ENCODE assay signal across 24 cellular contexts in genomic region chr11:3150726-3151125, GRCh38.
"Had no signal": no experiment of that assay in that cellular context is flagged by ENCODE, and none has a peak within 500 bp of the region (broad histone marks: within the 10 kb centered on the region; RNA-seq: fewer than 3 reads in every experiment).

No MANE protein-coding gene starts in this region.

- H3K27me3 Mint-ChIP-seq: activated CD4-positive, alpha-beta memory T cell treated with anti-CD3 and anti-CD28 coated beads for 36 hours; activated CD4-positive, alpha-beta T cell treated with anti-CD3 and anti-CD28 coated beads, Interleukin-2, amount 10 ng/mL, durations not matched to agents 7 days and 5 days; activated naive CD8-positive, alpha-beta T cell treated with anti-CD3 and anti-CD28 coated beads, Interleukin-2, amount 50 U/mL, for 24 hours had no signal

- H3K36me3 Mint-ChIP-seq: activated CD4-positive, alpha-beta memory T cell treated with anti-CD3 and anti-CD28 coated beads for 36 hours; activated naive CD4-positive, alpha-beta T cell treated with anti-CD3 and anti-CD28 coated beads, Interleukin-2, amount 50 U/mL, for 72 hours had no signal

- H3K4me1 Mint-ChIP-seq: activated CD4-positive, alpha-beta T cell treated with anti-CD3 and anti-CD28 coated beads, Interleukin-2, amount 10 ng/mL, durations not matched to agents 7 days and 5 days; activated naive CD8-positive, alpha-beta T cell treated with anti-CD3 and anti-CD28 coated beads, Interleukin-2, amount 50 U/mL, for 24 hours had no signal

- H3K27me3 ChIP-seq: ascending aorta, body of pancreas had no signal

- ATAC-seq: activated naive CD4-positive, alpha-beta T cell treated with anti-CD3 and anti-CD28 coated beads, Interleukin-2, amount 50 U/mL, for 72 hours; activated naive CD8-positive, alpha-beta T cell treated with anti-CD3 and anti-CD28 coated beads, Interleukin-2, amount 50 U/mL, for 24 hours; activated T-cell treated with anti-CD3 and anti-CD28 coated beads, Interleukin-2, amount 50 U/mL, for 4 hours; body of pancreas; PC-3; T-helper 17 cell had no signal

- H3K27ac Mint-ChIP-seq: activated CD4-positive, alpha-beta memory T cell treated with anti-CD3 and anti-CD28 coated beads for 36 hours; activated CD4-positive, alpha-beta T cell treated with anti-CD3 and anti-CD28 coated beads, Interleukin-2, amount 10 ng/mL, durations not matched to agents 7 days and 5 days; activated naive CD8-positive, alpha-beta T cell treated with anti-CD3 and anti-CD28 coated beads, Interleukin-2, amount 50 U/mL, for 24 hours; T-helper 17 cell had no signal

- H3K4me3 ChIP-seq: ascending aorta, body of pancreas had no signal

- H3K27ac ChIP-seq: body of pancreas had no signal

- H3K9me3 ChIP-seq: ascending aorta, body of pancreas had no signal

- DNase-seq: activated CD4-positive, alpha-beta memory T cell treated with anti-CD3 and anti-CD28 coated beads for 36 hours; activated CD4-positive, alpha-beta T cell treated with anti-CD3 and anti-CD28 coated beads, Interleukin-2, amount 10 ng/mL, durations not matched to agents 7 days and 5 days; activated CD4-positive, CD25-positive, alpha-beta regulatory T cell; activated CD8-positive, alpha-beta memory T cell treated with anti-CD3 and anti-CD28 coated beads for 24 hours; activated effector memory CD4-positive, alpha-beta T cell treated with anti-CD3 and anti-CD28 coated beads, Interleukin-2, amount 50 U/mL, for 16 hours; activated naive CD4-positive, alpha-beta T cell treated with Interleukin-2 at 50 U/mL for 16 hours; activated naive CD8-positive, alpha-beta T cell treated with anti-CD3 and anti-CD28 coated beads, Interleukin-2, amount 50 U/mL, for 24 hours; activated T-cell treated with anti-CD3 and anti-CD28 coated beads, Interleukin-2, amount 50 U/mL, for 4 hours; amniotic stem cell; body of pancreas; central memory CD4-positive, alpha-beta T cell; Kasumi-1; NCI-H1048; NCI-H146; NCI-H187 treated with DMSO at 0.1 percent for 48 hours; NCI-H2081 treated with DMSO at 0.1 percent for 48 hours; NCI-H446; NCI-H524; PC-3; SIG-M5; T-helper 17 cell; T-helper 9 cell had no signal

- H3K9me3 Mint-ChIP-seq: activated CD4-positive, alpha-beta memory T cell treated with anti-CD3 and anti-CD28 coated beads for 36 hours; activated CD4-positive, alpha-beta T cell treated with anti-CD3 and anti-CD28 coated beads, Interleukin-2, amount 10 ng/mL, durations not matched to agents 7 days and 5 days; activated naive CD4-positive, alpha-beta T cell treated with anti-CD3 and anti-CD28 coated beads, Interleukin-2, amount 50 U/mL, for 72 hours; activated naive CD8-positive, alpha-beta T cell treated with anti-CD3 and anti-CD28 coated beads, Interleukin-2, amount 50 U/mL, for 24 hours; activated T-cell treated with anti-CD3 and anti-CD28 coated beads, Interleukin-2, amount 50 U/mL, for 4 hours had no signal

- H3K4me3 Mint-ChIP-seq: activated CD4-positive, alpha-beta memory T cell treated with anti-CD3 and anti-CD28 coated beads for 36 hours; activated CD4-positive, alpha-beta T cell treated with anti-CD3 and anti-CD28 coated beads, Interleukin-2, amount 10 ng/mL, durations not matched to agents 7 days and 5 days; activated naive CD8-positive, alpha-beta T cell treated with anti-CD3 and anti-CD28 coated beads, Interleukin-2, amount 50 U/mL, for 24 hours; activated T-cell treated with anti-CD3 and anti-CD28 coated beads, Interleukin-2, amount 50 U/mL, for 4 hours; T-helper 17 cell had no signal
